ENCODE assay signal across 8 cellular contexts in genomic region chr18:62585274-62586147, GRCh38.
DNase-seq lines count a peak whose midpoint lies in the region; ATAC-seq and TF ChIP-seq lines count a peak whose summit lies in the region.

No MANE protein-coding gene starts in this region.

- H3K9me3 Mint-ChIP-seq in activated naive CD8-positive, alpha-beta T cell treated with anti-CD3 and anti-CD28 coated beads, Interleukin-2, amount 50 U/mL, for 24 hours: no peaks in the 10 kb centered on the region
- no peaks in the 10 kb centered on the region for H3K9me3 Mint-ChIP-seq in stimulated activated effector memory CD8-positive, alpha-beta T cell treated with anti-CD3 and anti-CD28 coated beads, Interleukin-12 subunit alpha, Interleukin-12 subunit beta, amount 100 ng/mL, for 72 hours
- H3K9me3 Mint-ChIP-seq in nephron progenitor cell (peaks cover 6% of the 10 kb centered on the region), Calu3 (ENCODE audit: low read depth, unreplicated experiment) (no peaks in the 10 kb centered on the region)

- peak; percentile 36 to 42 for DNase-seq in activated CD4-positive, alpha-beta T cell treated with anti-CD3 and anti-CD28 coated beads for 24 hours (ENCODE audit: low read depth in 2 of 2)
- no peak for DNase-seq in activated CD4-positive, alpha-beta T cell treated with anti-CD3 and anti-CD28 coated beads, Interleukin-2, amount 50 U/mL, for 1 hour
- peak; percentile 50 for DNase-seq in activated naive CD8-positive, alpha-beta T cell treated with anti-CD3 and anti-CD28 coated beads, Interleukin-2, amount 50 U/mL, for 24 hours
- peak; percentile 28 to 72 for DNase-seq in stimulated activated effector memory CD8-positive, alpha-beta T cell treated with anti-CD3 and anti-CD28 coated beads, Interleukin-12 subunit alpha, Interleukin-12 subunit beta, amount 100 ng/mL, for 72 hours (ENCODE audit: low spot score in 2 of 2)
- DNase-seq in HuH-7.5 (ENCODE audit: low spot score): no peak
- DNase-seq in nephron progenitor cell: no peak
- DNase-seq in Calu3: no peak

- H3K4me1 Mint-ChIP-seq in activated naive CD8-positive, alpha-beta T cell treated with anti-CD3 and anti-CD28 coated beads, Interleukin-2, amount 50 U/mL, for 24 hours: peaks cover 39% of the 10 kb centered on the region
- peaks cover 42% of the 10 kb centered on the region for H3K4me1 Mint-ChIP-seq in stimulated activated effector memory CD8-positive, alpha-beta T cell treated with anti-CD3 and anti-CD28 coated beads, Interleukin-12 subunit alpha, Interleukin-12 subunit beta, amount 100 ng/mL, for 72 hours
- H3K4me1 Mint-ChIP-seq in nephron progenitor cell: peaks cover 38% of the 10 kb centered on the region
- H3K4me1 Mint-ChIP-seq in Calu3 (ENCODE audit: low read depth, unreplicated experiment): peaks cover 20% of the 10 kb centered on the region

- H3K36me3 Mint-ChIP-seq in activated naive CD8-positive, alpha-beta T cell treated with anti-CD3 and anti-CD28 coated beads, Interleukin-2, amount 50 U/mL, for 24 hours (ENCODE audit: low read depth): peaks cover 14% of the 10 kb centered on the region
- H3K36me3 Mint-ChIP-seq in stimulated activated effector memory CD8-positive, alpha-beta T cell treated with anti-CD3 and anti-CD28 coated beads, Interleukin-12 subunit alpha, Interleukin-12 subunit beta, amount 100 ng/mL, for 72 hours: peaks cover 31% of the 10 kb centered on the region
- H3K36me3 Mint-ChIP-seq in nephron progenitor cell (ENCODE audit: low read depth) (peaks cover 6% of the 10 kb centered on the region), Calu3 (ENCODE audit: insufficient read depth, unreplicated experiment) (peaks cover 33% of the 10 kb centered on the region)

- no TSS peak for BruUV-seq in Calu3 (replicated peaks; lab: Mats Ljungman, UMichigan)

- intact Hi-C loops in Calu3 (cut with micrococcal nuclease; ENCODE audit: unreplicated experiment): loop anchor here (1.0 to 5.0 kb wide), 2 partner anchors 122 to 397 kb away; no protein-coding TSS in a partner anchor

- peak overlapping the region; percentile 58 for H3K4me3 Mint-ChIP-seq in activated naive CD8-positive, alpha-beta T cell treated with anti-CD3 and anti-CD28 coated beads, Interleukin-2, amount 50 U/mL, for 24 hours
- peak overlapping the region; percentile 48 for H3K4me3 Mint-ChIP-seq in stimulated activated effector memory CD8-positive, alpha-beta T cell treated with anti-CD3 and anti-CD28 coated beads, Interleukin-12 subunit alpha, Interleukin-12 subunit beta, amount 100 ng/mL, for 72 hours
- no peak overlapping the region for H3K4me3 Mint-ChIP-seq in nephron progenitor cell
- no peak overlapping the region for H3K4me3 Mint-ChIP-seq in Calu3 (ENCODE audit: low read depth, unreplicated experiment)

- H3K27ac Mint-ChIP-seq in activated naive CD8-positive, alpha-beta T cell treated with anti-CD3 and anti-CD28 coated beads, Interleukin-2, amount 50 U/mL, for 24 hours: peak overlapping the region; percentile 87
- peak overlapping the region; percentile 67 for H3K27ac Mint-ChIP-seq in stimulated activated effector memory CD8-positive, alpha-beta T cell treated with anti-CD3 and anti-CD28 coated beads, Interleukin-12 subunit alpha, Interleukin-12 subunit beta, amount 100 ng/mL, for 72 hours
- H3K27ac Mint-ChIP-seq in nephron progenitor cell: no peak overlapping the region
- H3K27ac Mint-ChIP-seq in Calu3 (ENCODE audit: unreplicated experiment): no peak overlapping the region

- TF ChIP-seq CTCF in nephron progenitor cell (IDR thresholded peaks at IDR 0.05): no peak
- no peak for TF ChIP-seq CTCF in Calu3 (IDR thresholded peaks at IDR 0.05; ENCODE audit: unreplicated experiment)

- CTCF ChIA-PET in Calu3 (lab: Charles Lee): interaction anchor here (1.2 to 1.4 kb wide), 2 partner anchors 49 to 397 kb away, joined by 4 to 5 read pairs; no protein-coding TSS in a partner anchor

- H3K27me3 Mint-ChIP-seq in activated naive CD8-positive, alpha-beta T cell treated with anti-CD3 and anti-CD28 coated beads, Interleukin-2, amount 50 U/mL, for 24 hours: no peaks in the 10 kb centered on the region
- H3K27me3 Mint-ChIP-seq in nephron progenitor cell (ENCODE audit: low read depth, poor library complexity) (peaks cover 15% of the 10 kb centered on the region), Calu3 (ENCODE audit: unreplicated experiment) (no peaks in the 10 kb centered on the region)

- peak; percentile 27 for ATAC-seq in HG03571 (IDR thresholded peaks at IDR 0.05; ENCODE audit: unreplicated experiment)
- peak; percentile 86 for ATAC-seq in activated naive CD8-positive, alpha-beta T cell treated with anti-CD3 and anti-CD28 coated beads, Interleukin-2, amount 50 U/mL, for 24 hours
- ATAC-seq in stimulated activated effector memory CD8-positive, alpha-beta T cell treated with anti-CD3 and anti-CD28 coated beads, Interleukin-12 subunit alpha, Interleukin-12 subunit beta, amount 100 ng/mL, for 72 hours: peak; percentile 89

Comparison
In these comparisons a context has a peak if more than half of its experiments do, and no peak if none do; other contexts are left out.
1. DNase-seq: peak in activated CD4-positive, alpha-beta T cell treated with anti-CD3 and anti-CD28 coated beads for 24 hours (2 of 2), activated naive CD8-positive, alpha-beta T cell treated with anti-CD3 and anti-CD28 coated beads, Interleukin-2, amount 50 U/mL, for 24 hours (single experiment) and stimulated activated effector memory CD8-positive, alpha-beta T cell treated with anti-CD3 and anti-CD28 coated beads, Interleukin-12 subunit alpha, Interleukin-12 subunit beta, amount 100 ng/mL, for 72 hours (2 of 2); none in activated CD4-positive, alpha-beta T cell treated with anti-CD3 and anti-CD28 coated beads, Interleukin-2, amount 50 U/mL, for 1 hour (single experiment), HuH-7.5 (single experiment), nephron progenitor cell (single experiment) and Calu3 (single experiment).
2. ATAC-seq: peak in every context shown above with its lines; median percentile 89 in stimulated activated effector memory CD8-positive, alpha-beta T cell treated with anti-CD3 and anti-CD28 coated beads, Interleukin-12 subunit alpha, Interleukin-12 subunit beta, amount 100 ng/mL, for 72 hours; 86 in activated naive CD8-positive, alpha-beta T cell treated with anti-CD3 and anti-CD28 coated beads, Interleukin-2, amount 50 U/mL, for 24 hours; 27 in HG03571.
3. H3K27ac Mint-ChIP-seq: peak in activated naive CD8-positive, alpha-beta T cell treated with anti-CD3 and anti-CD28 coated beads, Interleukin-2, amount 50 U/mL, for 24 hours (single experiment) and stimulated activated effector memory CD8-positive, alpha-beta T cell treated with anti-CD3 and anti-CD28 coated beads, Interleukin-12 subunit alpha, Interleukin-12 subunit beta, amount 100 ng/mL, for 72 hours (single experiment); none in nephron progenitor cell (single experiment) and Calu3 (single experiment).
4. H3K4me3 Mint-ChIP-seq: peak in activated naive CD8-positive, alpha-beta T cell treated with anti-CD3 and anti-CD28 coated beads, Interleukin-2, amount 50 U/mL, for 24 hours (single experiment) and stimulated activated effector memory CD8-positive, alpha-beta T cell treated with anti-CD3 and anti-CD28 coated beads, Interleukin-12 subunit alpha, Interleukin-12 subunit beta, amount 100 ng/mL, for 72 hours (single experiment); none in nephron progenitor cell (single experiment) and Calu3 (single experiment).